In the genomic region with DNA sequence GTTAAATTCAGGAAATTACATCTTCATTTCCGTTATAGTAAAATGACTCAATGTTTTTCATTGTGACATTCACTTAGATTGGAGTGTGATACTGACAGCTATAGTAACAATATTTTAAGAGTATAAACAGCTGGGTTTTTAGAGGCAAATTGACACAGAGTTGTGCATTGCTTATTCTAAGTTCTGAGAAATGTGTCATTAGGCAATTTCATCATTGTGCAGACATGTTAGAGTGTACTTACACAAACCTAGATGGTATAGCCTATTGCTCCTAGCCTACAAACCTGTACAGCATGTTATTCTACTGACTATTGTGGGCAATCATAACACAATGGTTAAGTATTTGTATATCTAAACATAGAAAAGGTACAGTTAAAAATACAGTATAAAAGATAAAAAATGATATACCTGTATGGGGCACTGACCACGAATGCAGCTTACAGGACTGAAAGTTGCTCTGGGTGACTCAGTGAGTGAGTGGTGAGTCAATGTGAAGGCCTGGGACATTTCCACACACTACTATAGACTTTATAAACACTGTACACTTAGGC, we compare ENCODE assay signal across 8 cellular contexts.
DNase-seq lines count a peak whose midpoint lies in the region; ATAC-seq and TF ChIP-seq lines count a peak whose summit lies in the region.
"Had no signal": no experiment of that assay in that cellular context is flagged by ENCODE, and none has a peak within 500 bp of the region (broad histone marks: within the 10 kb centered on the region; RNA-seq: fewer than 3 reads in every experiment).

No MANE protein-coding gene starts in this region.

- POLR2A ChIA-PET in activated B cell treated with CpG ODN at 0.5 μM for 24 hours (lab: Charles Lee) (interaction anchor here (1.5 kb wide), 1 partner anchor 30 kb away, joined by 7 read pairs; no protein-coding TSS in a partner anchor), WTC11 (lab: Charles Lee) (interaction anchor here (0.6 kb wide), 1 partner anchor 273 kb away, joined by 4 read pairs; no protein-coding TSS in a partner anchor)

- no peak overlapping the region for H3K4me3 Mint-ChIP-seq in activated B cell treated with CpG ODN at 0.5 μM for 24 hours
- H3K4me3 Mint-ChIP-seq in WTC11: no peak overlapping the region

- peak; percentile 84 for ATAC-seq in GM18508 (IDR thresholded peaks at IDR 0.05; ENCODE audit: insufficient read depth, unreplicated experiment)
- peak; percentile 92 for ATAC-seq in HG03060 (IDR thresholded peaks at IDR 0.05; ENCODE audit: low read depth, unreplicated experiment)
- peak; percentile 40 for ATAC-seq in activated B cell treated with CpG ODN at 0.5 μM for 24 hours (ENCODE audit: low read depth)
- peak; percentile 49 for ATAC-seq in mucosa of descending colon
- ATAC-seq in WTC11: no peak

- H3K36me3 Mint-ChIP-seq in activated B cell treated with CpG ODN at 0.5 μM for 24 hours (ENCODE audit: low read depth) (peaks cover 1% of the 10 kb centered on the region), WTC11 (no peaks in the 10 kb centered on the region)

- intact Hi-C loops in activated B cell treated with CpG ODN at 0.5 μM for 24 hours (cut with micrococcal nuclease): no loop called here
- intact Hi-C loops in mucosa of descending colon (cut with DNase I, micrococcal nuclease): no loop called here
- intact Hi-C loops in ascending aorta (cut with DNase I): no loop called here

- no peaks in the 10 kb centered on the region for H3K4me1 ChIP-seq in mucosa of descending colon (ENCODE audit: low read depth)
- H3K4me1 ChIP-seq in ascending aorta: no peaks in the 10 kb centered on the region

- H3K4me1 Mint-ChIP-seq in activated B cell treated with CpG ODN at 0.5 μM for 24 hours: peaks cover 36% of the 10 kb centered on the region
- peaks cover 16% of the 10 kb centered on the region for H3K4me1 Mint-ChIP-seq in WTC11

- H3K36me3 ChIP-seq in mucosa of descending colon (ENCODE audit: low read depth): no peaks in the 10 kb centered on the region
- H3K36me3 ChIP-seq in ascending aorta: no peaks in the 10 kb centered on the region

- TF ChIP-seq CTCF in activated B cell treated with CpG ODN at 0.5 μM for 24 hours (IDR thresholded peaks at IDR 0.05): no peak
- no peak for TF ChIP-seq CTCF in mucosa of descending colon (IDR thresholded peaks at IDR 0.05)
- no peak for TF ChIP-seq CTCF in WTC11 (IDR thresholded peaks at IDR 0.05)
- no peak for TF ChIP-seq CTCF in ascending aorta (IDR thresholded peaks at IDR 0.05)

- DNase-seq in activated B cell treated with CpG ODN at 0.5 μM for 24 hours (no peak), mucosa of descending colon (no peak), WTC11 (ENCODE audit: low spot score) (no peak), NCI-H146 treated with DMSO at 0.1 percent for 48 hours (lab: John Stamatoyannopoulos, UW; ENCODE audit: unreplicated experiment) (no peak), ascending aorta (ENCODE audit: low spot score in 2 of 2) (no peak)

- H3K9me3 ChIP-seq in mucosa of descending colon (no peaks in the 10 kb centered on the region), ascending aorta (no peaks in the 10 kb centered on the region)

- H3K4me3 ChIP-seq in mucosa of descending colon (no peak overlapping the region), ascending aorta (no peak overlapping the region)

- H3K9me3 Mint-ChIP-seq in activated B cell treated with CpG ODN at 0.5 μM for 24 hours (no peaks in the 10 kb centered on the region), WTC11 (no peaks in the 10 kb centered on the region)

- H3K27ac Mint-ChIP-seq in activated B cell treated with CpG ODN at 0.5 μM for 24 hours (peak overlapping the region; percentile 30), WTC11 (no peak overlapping the region)

- CTCF ChIA-PET in activated B cell treated with CpG ODN at 0.5 μM for 24 hours (lab: Charles Lee) (no interaction called here), WTC11 (lab: Charles Lee) (no interaction called here)

- no peaks in the 10 kb centered on the region for H3K27me3 Mint-ChIP-seq in activated B cell treated with CpG ODN at 0.5 μM for 24 hours
- no peaks in the 10 kb centered on the region for H3K27me3 Mint-ChIP-seq in WTC11 (ENCODE audit: low read depth)

- no peaks in the 10 kb centered on the region for H3K27me3 ChIP-seq in ascending aorta

- no peak overlapping the region for H3K27ac ChIP-seq in ascending aorta
- H3K27ac ChIP-seq: HL-60 had no signal

TF ChIP-seq in WTC11, 78 proteins besides CTCF, POLR2A, EP300 and RAD21:
- no peak for TF ChIP-seq TEAD4 (CRISPR knock-in tag; IDR thresholded peaks at IDR 0.05)
- TF ChIP-seq, protein P1, sequence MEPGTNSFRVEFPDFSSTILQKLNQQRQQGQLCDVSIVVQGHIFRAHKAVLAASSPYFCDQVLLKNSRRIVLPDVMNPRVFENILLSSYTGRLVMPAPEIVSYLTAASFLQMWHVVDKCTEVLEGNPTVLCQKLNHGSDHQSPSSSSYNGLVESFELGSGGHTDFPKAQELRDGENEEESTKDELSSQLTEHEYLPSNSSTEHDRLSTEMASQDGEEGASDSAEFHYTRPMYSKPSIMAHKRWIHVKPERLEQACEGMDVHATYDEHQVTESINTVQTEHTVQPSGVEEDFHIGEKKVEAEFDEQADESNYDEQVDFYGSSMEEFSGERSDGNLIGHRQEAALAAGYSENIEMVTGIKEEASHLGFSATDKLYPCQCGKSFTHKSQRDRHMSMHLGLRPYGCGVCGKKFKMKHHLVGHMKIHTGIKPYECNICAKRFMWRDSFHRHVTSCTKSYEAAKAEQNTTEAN (CRISPR knock-in tag; IDR thresholded peaks at IDR 0.05): no peak
TF ChIP-seq in WTC11: peak in this region for 0.
